Comparison of ENCODE assay signal across 17 cellular contexts in genomic region chr6:85357651-85358050, GRCh38.
A peak's percentile ranks its signal among the peaks of the same experiment; 100 is the strongest.
DNase-seq lines count a peak whose midpoint lies in the region; ATAC-seq and TF ChIP-seq lines count a peak whose summit lies in the region.
"Had no signal": no experiment of that assay in that cellular context is flagged by ENCODE, and none has a peak within 500 bp of the region (broad histone marks: within the 10 kb centered on the region; RNA-seq: fewer than 3 reads in every experiment).

No MANE protein-coding gene starts in this region.

- CTCF ChIA-PET in PC-3 (lab: Charles Lee) = no interaction called here

- POLR2A ChIA-PET in PC-3 (lab: Charles Lee; ENCODE audit: unreplicated experiment) = interaction anchor here (0.7 kb wide), 1 partner anchor 102 kb away, joined by 3 read pairs; no protein-coding TSS in a partner anchor

- H3K27me3 ChIP-seq in GM23248 (replicated peaks; ENCODE audit: insufficient read depth) = no peaks in the 10 kb centered on the region
- H3K27me3 ChIP-seq in PC-3 (ENCODE audit: low read length) = no peaks in the 10 kb centered on the region
- H3K27me3 ChIP-seq in right atrium auricular region = no peaks in the 10 kb centered on the region
- no peaks in the 10 kb centered on the region for H3K27me3 ChIP-seq in lower lobe of right lung (ENCODE audit: low read depth)
- H3K27me3 ChIP-seq: BE2C had no signal

- intact Hi-C loops in PC-3 (cut with micrococcal nuclease) = no loop called here
- intact Hi-C loops in lower lobe of right lung (cut with DNase I) = loop anchor here (10.0 kb wide), 1 partner anchor 127 kb away; no protein-coding TSS in a partner anchor

- no peaks in the 10 kb centered on the region for H4K20me1 ChIP-seq in GM23248 (ENCODE audit: insufficient read depth)
- H4K20me1 ChIP-seq in PC-3 (ENCODE audit: low read length) = no peaks in the 10 kb centered on the region

- H3F3A ChIP-seq in GM23248 (ENCODE audit: insufficient read depth) = peaks cover 28% of the 10 kb centered on the region
- peaks cover 11% of the 10 kb centered on the region for H3F3A ChIP-seq in PC-3 (ENCODE audit: low read length, unreplicated experiment)

- H3K36me3 Mint-ChIP-seq in HFFc6 (ENCODE audit: low read depth) = no peaks in the 10 kb centered on the region
- H3K36me3 Mint-ChIP-seq: IgD-negative memory B cell had no signal

- no peak overlapping the region for H3K9ac ChIP-seq in GM23248
- H3K9ac ChIP-seq in PC-3 (ENCODE audit: low read length) = peak overlapping the region; percentile 56

- H3K9me3 ChIP-seq in GM23248 (ENCODE audit: low read depth) (no peaks in the 10 kb centered on the region), PC-3 (ENCODE audit: low read length) (no peaks in the 10 kb centered on the region), right atrium auricular region (no peaks in the 10 kb centered on the region), lower lobe of right lung (no peaks in the 10 kb centered on the region)
- H3K9me3 ChIP-seq: BE2C, Caco-2 had no signal

- H3K4me1 Mint-ChIP-seq in HFFc6 (ENCODE audit: low read depth) = peaks cover 70% of the 10 kb centered on the region
- H3K4me1 Mint-ChIP-seq: IgD-negative memory B cell had no signal

- H3K4me1 ChIP-seq in GM23248 (ENCODE audit: insufficient read depth) (peaks cover 34% of the 10 kb centered on the region), PC-3 (ENCODE audit: insufficient read depth, low read length) (peaks cover 49% of the 10 kb centered on the region), right atrium auricular region (no peaks in the 10 kb centered on the region), lower lobe of right lung (no peaks in the 10 kb centered on the region)

- in situ Hi-C loops in GM23248 (cut with MboI) = loop anchor here (10.0 kb wide), 1 partner anchor 127 kb away; no protein-coding TSS in a partner anchor

- H3K9me3 Mint-ChIP-seq in HFFc6 = no peaks in the 10 kb centered on the region
- H3K9me3 Mint-ChIP-seq: CD4-positive, alpha-beta T cell; IgD-negative memory B cell had no signal

- no peak for ATAC-seq in PC-3
- no peak for ATAC-seq in GM18511 (IDR thresholded peaks at IDR 0.05; ENCODE audit: unreplicated experiment)
- ATAC-seq in lower lobe of right lung = no peak

- no peak for TF ChIP-seq CTCF in HFFc6 (IDR thresholded peaks at IDR 0.05)
- TF ChIP-seq CTCF in PC-3 (conservative IDR thresholded peaks at IDR 0.05; ENCODE audit: low read depth, low read length) = no peak
- no peak for TF ChIP-seq CTCF in right atrium auricular region (IDR thresholded peaks at IDR 0.05)
- TF ChIP-seq CTCF in lower lobe of right lung (IDR thresholded peaks at IDR 0.05) = no peak

- peaks cover 1% of the 10 kb centered on the region; the same call in 1 of the 2 replicates for H3K27me3 Mint-ChIP-seq in HFFc6 (ENCODE audit: insufficient read depth)
- H3K27me3 Mint-ChIP-seq: CD4-positive, alpha-beta T cell had no signal

- no peaks in the 10 kb centered on the region for H3K36me3 ChIP-seq in GM23248 (ENCODE audit: low read depth)
- H3K36me3 ChIP-seq in PC-3 (ENCODE audit: low read depth, low read length) = no peaks in the 10 kb centered on the region
- no peaks in the 10 kb centered on the region for H3K36me3 ChIP-seq in right atrium auricular region
- H3K36me3 ChIP-seq in lower lobe of right lung = no peaks in the 10 kb centered on the region
- H3K36me3 ChIP-seq: BE2C had no signal

- WGBS in GM23248 (ENCODE audit: low coverage in 1 of 2, low lambda C conversion rate in 2 of 2, missing lambda C conversion rate in 2 of 2), 2 experiments = 87 to 93% methylated on average over 1 of the region's 1 CpG

- H3K4me3 ChIP-seq in GM23248 (no peak overlapping the region), PC-3 (ENCODE audit: low read length) (no peak overlapping the region), right atrium auricular region (no peak overlapping the region), lower lobe of right lung (no peak overlapping the region)

- H3K27ac Mint-ChIP-seq in HFFc6 = peak overlapping the region; percentile 31
- H3K27ac Mint-ChIP-seq: CD4-positive, alpha-beta T cell; IgD-negative memory B cell had no signal

- H3K9me2 ChIP-seq in GM23248 (ENCODE audit: insufficient read depth) (no peaks in the 10 kb centered on the region), PC-3 (replicated peaks; ENCODE audit: low read length) (no peaks in the 10 kb centered on the region)

- BruUV-seq in PC-3 (replicated peaks; lab: Mats Ljungman, UMichigan) = no TSS peak

- DNase-seq in GM23248 = no peak
- no peak for DNase-seq in HFFc6
- peak; percentile 49 for DNase-seq in PC-3
- peak; percentile 44 for DNase-seq in renal cortical epithelial cell (ENCODE audit: low read depth)
- DNase-seq in right atrium auricular region (ENCODE audit: low spot score) = no peak
- no peak for DNase-seq in C1 segment of cervical spinal cord (lab: John Stamatoyannopoulos, UW)
- DNase-seq in lower lobe of right lung = no peak
- DNase-seq: ACHN; BE2C; Caco-2; CD4-positive, alpha-beta T cell; GF-D8; Karpas-422; KBM-7 had no signal

- H3K79me2 ChIP-seq in GM23248 (ENCODE audit: insufficient read depth) (no peaks in the 10 kb centered on the region), PC-3 (ENCODE audit: low read length) (no peaks in the 10 kb centered on the region)

- no peak overlapping the region for H3K4me2 ChIP-seq in GM23248 (ENCODE audit: unreplicated experiment)
- H3K4me2 ChIP-seq in PC-3 (ENCODE audit: low read length) = peak overlapping the region; percentile 59

- 0 out of 2 replicates have a peak overlapping the region, but pooled peaks have one; percentile 13 for H2AFZ ChIP-seq in GM23248
- peak overlapping the region; percentile 50 for H2AFZ ChIP-seq in PC-3 (ENCODE audit: low read length)

- H3K27ac ChIP-seq in GM23248 (no peak overlapping the region), PC-3 (ENCODE audit: low read length) (peak overlapping the region; percentile 83), right atrium auricular region (no peak overlapping the region), lower lobe of right lung (no peak overlapping the region)
- H3K27ac ChIP-seq: C4-2B had no signal

- no peak overlapping the region for H3K4me3 Mint-ChIP-seq in HFFc6
- H3K4me3 Mint-ChIP-seq: CD4-positive, alpha-beta T cell; IgD-negative memory B cell had no signal

Comparison
In these comparisons a context has a peak if more than half of its experiments do, and no peak if none do; other contexts are left out.
1. DNase-seq: peak in PC-3 (single experiment) and renal cortical epithelial cell (single experiment); none in GM23248 (single experiment), HFFc6 (single experiment), right atrium auricular region (single experiment), C1 segment of cervical spinal cord (0 of 14) and lower lobe of right lung (single experiment).